8 cellular contexts compared by ENCODE assay signal in the genomic region with DNA sequence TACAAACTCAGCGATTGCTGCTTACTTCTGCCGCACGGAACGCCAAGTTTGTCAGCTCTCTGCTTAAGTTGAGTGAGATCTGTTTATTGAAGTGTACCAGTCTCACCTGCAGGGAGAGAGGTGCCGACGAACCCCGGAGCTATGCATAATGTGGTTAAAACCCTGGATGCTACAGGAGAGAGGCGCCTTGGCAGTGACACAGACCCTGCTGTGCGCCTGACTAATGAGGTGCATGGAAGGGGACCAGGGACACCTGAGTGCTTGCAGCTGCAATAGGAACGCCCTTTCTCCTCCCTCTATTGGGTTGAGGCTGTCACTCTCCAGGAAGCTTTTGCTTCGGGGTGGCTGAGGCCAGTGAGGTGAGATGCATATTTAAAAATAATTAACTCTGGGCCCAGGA. TPM values are rescaled to one million over a fixed set of nuclear protein-coding genes. Genes with fewer than 3 reads are reported as not detected.
A peak's percentile ranks its signal among the peaks of the same experiment; 100 is the strongest.
DNase-seq lines count a peak whose midpoint lies in the region; ATAC-seq and TF ChIP-seq lines count a peak whose summit lies in the region.
"Had no signal": no experiment of that assay in that cellular context is flagged by ENCODE, and none has a peak within 500 bp of the region (broad histone marks: within the 10 kb centered on the region; RNA-seq: fewer than 3 reads in every experiment).

No MANE protein-coding gene starts in this region.

- no peaks in the 10 kb centered on the region for H3K79me2 ChIP-seq in neural cell (replicated peaks; ENCODE audit: insufficient read depth, low read length)

- peak; percentile 61 for DNase-seq in Calu3
- peak; percentile 89 for DNase-seq in colonic mucosa
- DNase-seq in A172 (ENCODE audit: low spot score) = no peak
- DNase-seq in lower leg skin (ENCODE audit: low spot score in 2 of 2) = no peak

- no peak overlapping the region for H2AFZ ChIP-seq in neural cell (ENCODE audit: low read depth, low read length)

- H3F3A ChIP-seq in neural cell (ENCODE audit: insufficient read depth, low read length, poor library complexity, severe bottlenecking) = no peaks in the 10 kb centered on the region

- no peaks in the 10 kb centered on the region for H3K9me3 ChIP-seq in colonic mucosa
- no peaks in the 10 kb centered on the region for H3K9me3 ChIP-seq in neural cell (ENCODE audit: low read length)

- H3K9me3 Mint-ChIP-seq in Calu3 (ENCODE audit: low read depth, unreplicated experiment) (no peaks in the 10 kb centered on the region), IgD-negative memory B cell (no peaks in the 10 kb centered on the region)

- H3K36me3 ChIP-seq in colonic mucosa (no peaks in the 10 kb centered on the region), neural cell (ENCODE audit: insufficient read depth, low read length) (no peaks in the 10 kb centered on the region)

- BruUV-seq in Calu3 (replicated peaks; lab: Mats Ljungman, UMichigan) = no TSS peak

- no peaks in the 10 kb centered on the region for H4K20me1 ChIP-seq in neural cell (ENCODE audit: insufficient read depth)

- peak overlapping the region; percentile 63 for H3K4me3 ChIP-seq in colonic mucosa
- peak overlapping the region; percentile 76 for H3K4me3 ChIP-seq in neural cell (ENCODE audit: low read length)
- H3K4me3 ChIP-seq in lower leg skin (ENCODE audit: low read depth, poor library complexity, severe bottlenecking) = no peak overlapping the region

- H3K27ac Mint-ChIP-seq in Calu3 (ENCODE audit: unreplicated experiment) (peak overlapping the region; percentile 70), IgD-negative memory B cell (no peak overlapping the region)

- H3K4me2 ChIP-seq in neural cell (ENCODE audit: low read length) = peak overlapping the region; percentile 72

- no peak for ATAC-seq in GM21528 (IDR thresholded peaks at IDR 0.05; ENCODE audit: low FRiP score, unreplicated experiment)

- CTCF ChIA-PET in Calu3 (lab: Charles Lee) = interaction anchor here (0.6 kb wide), 1 partner anchor 682 kb away, joined by 3 read pairs; no protein-coding TSS in a partner anchor

- H3K4me3 Mint-ChIP-seq in Calu3 (ENCODE audit: low read depth, unreplicated experiment) = peak overlapping the region; percentile 85
- peak overlapping the region in 3 of 4 donors; percentile 5 to 41 (median 24) for H3K4me3 Mint-ChIP-seq in IgD-negative memory B cell

- H3K9ac ChIP-seq in colonic mucosa (ENCODE audit: low read depth in 2 of 2, low read length in 2 of 2) = peak overlapping the region; percentile 82 to 88
- no peak overlapping the region for H3K9ac ChIP-seq in neural cell (ENCODE audit: low read length)

- intact Hi-C loops in Calu3 (cut with micrococcal nuclease; ENCODE audit: unreplicated experiment) (loop anchor here (2.0 kb wide), 1 partner anchor 82 kb away; no protein-coding TSS in a partner anchor), colonic mucosa (cut with DNase I) (no loop called here), lower leg skin (cut with DNase I; ENCODE audit: low total_unique reads) (no loop called here)

- WGBS in lower leg skin, 2 donors = 42 to 47% methylated on average over 11 of the region's 11 CpGs

- H3K36me3 Mint-ChIP-seq in Calu3 (ENCODE audit: insufficient read depth, unreplicated experiment) (peaks cover 21% of the 10 kb centered on the region), IgD-negative memory B cell (no peaks in the 10 kb centered on the region)

- no peak for TF ChIP-seq EP300 in neural cell (conservative IDR thresholded peaks at IDR 0.05; ENCODE audit: poor library complexity, severe bottlenecking)

- no peaks in the 10 kb centered on the region for H3K9me2 ChIP-seq in neural cell (ENCODE audit: insufficient read depth, low read length)

- TF ChIP-seq CTCF in Calu3 (IDR thresholded peaks at IDR 0.05; ENCODE audit: unreplicated experiment) (no peak), colonic mucosa (IDR thresholded peaks at IDR 0.05) (no peak), neural cell (IDR thresholded peaks at IDR 0.05; ENCODE audit: poor library complexity, severe bottlenecking) (no peak), lower leg skin (IDR thresholded peaks at IDR 0.05) (no peak)

- H3K27ac ChIP-seq in colonic mucosa = peak overlapping the region; percentile 87
- H3K27ac ChIP-seq in neural cell (ENCODE audit: low read length) = no peak overlapping the region

- H3K4me1 Mint-ChIP-seq in Calu3 (ENCODE audit: low read depth, unreplicated experiment) = peaks cover 34% of the 10 kb centered on the region
- peaks cover 6 to 13% (median 9%) of the 10 kb centered on the region in 3 donors for H3K4me1 Mint-ChIP-seq in IgD-negative memory B cell

- H3K27me3 ChIP-seq in colonic mucosa (no peaks in the 10 kb centered on the region), neural cell (ENCODE audit: insufficient read depth, low read depth, low read length) (peaks cover 51% of the 10 kb centered on the region)

- no peak for TF ChIP-seq RAD21 in neural cell (conservative IDR thresholded peaks at IDR 0.05)

- no peaks in the 10 kb centered on the region for H3K27me3 Mint-ChIP-seq in Calu3 (ENCODE audit: unreplicated experiment)
- H3K27me3 Mint-ChIP-seq in IgD-negative memory B cell = peaks cover 43% of the 10 kb centered on the region

- no peaks in the 10 kb centered on the region for H3K4me1 ChIP-seq in colonic mucosa

- no peak for TF ChIP-seq POLR2A in lower leg skin (IDR thresholded peaks at IDR 0.05)

TF ChIP-seq in neural cell, 6 proteins besides CTCF, POLR2A, EP300 and RAD21:
- TF ChIP-seq EZH2 (IDR thresholded peaks at IDR 0.05; ENCODE audit: borderline replicate concordance, insufficient read depth, low read length, poor library complexity, severe bottlenecking) = no peak
- TF ChIP-seq REST (IDR thresholded peaks at IDR 0.05; ENCODE audit: borderline replicate concordance) = no peak

RNA-seq across cellular contexts. Expression of gene SLC9A2, which starts 1.0 kb away (rescaled TPM):
- 5.7 and 5.9 TPM in 2 replicates for total RNA-seq in Calu3 (2022)
- polyA plus RNA-seq in IgD-negative memory B cell = not detected
- 10 to 100 TPM; 58.4 to 76.2 TPM for total RNA-seq in colonic mucosa
- 0.09 and 0.26 TPM in 2 replicates for polyA plus RNA-seq in neural cell
- 0.24 and 0.46 TPM in 2 replicates for polyA minus RNA-seq in neural cell
- total RNA-seq in A172 (2014; rRNA removed; shearing (Covaris generic)) = 0.77 and 1.2 TPM in 2 replicates
- 1 to 10 TPM in 3 of 4 donors, under 1 TPM in 1; 0.55 to 6.8 (median 3.0) TPM for total RNA-seq in lower leg skin
- total RNA-seq: fibroblast of lung had no signal
- polyA plus RNA-seq: fibroblast of lung had no signal

Comparison
In these comparisons a context has a peak if more than half of its experiments do, and no peak if none do; other contexts are left out.
1. DNase-seq: peak in Calu3 (single experiment) and colonic mucosa (single experiment); none in A172 (single experiment) and lower leg skin (0 of 2).